ENCODE assay signal across 24 cellular contexts in genomic region chr16:79186196-79186595, GRCh38.
DNase-seq lines count a peak whose midpoint lies in the region; ATAC-seq and TF ChIP-seq lines count a peak whose summit lies in the region.
"Had no signal": no experiment of that assay in that cellular context is flagged by ENCODE, and none has a peak within 500 bp of the region (broad histone marks: within the 10 kb centered on the region; RNA-seq: fewer than 3 reads in every experiment).

No MANE protein-coding gene starts in this region.

- no peak overlapping the region for H3K27ac Mint-ChIP-seq in chondrocyte (ENCODE audit: unreplicated experiment)
- H3K27ac Mint-ChIP-seq: activated B cell treated with CpG ODN at 0.5 μM for 24 hours; activated naive CD4-positive, alpha-beta T cell treated with anti-CD3 and anti-CD28 coated beads, Interleukin-2, amount 50 U/mL, for 24 hours; neural progenitor cell had no signal

- H3K27ac ChIP-seq in right atrium auricular region (no peak overlapping the region), spleen (no peak overlapping the region)
- H3K27ac ChIP-seq: gastrocnemius medialis, GM23248, lower lobe of right lung, neural progenitor cell, suprapubic skin had no signal

- peaks cover 35% of the 10 kb centered on the region for H3K4me1 Mint-ChIP-seq in chondrocyte (ENCODE audit: low read depth)
- H3K4me1 Mint-ChIP-seq: activated naive CD4-positive, alpha-beta T cell treated with anti-CD3 and anti-CD28 coated beads, Interleukin-2, amount 50 U/mL, for 24 hours; central memory CD8-positive, alpha-beta T cell had no signal

- peaks cover 12% of the 10 kb centered on the region for H3K9me3 Mint-ChIP-seq in chondrocyte (ENCODE audit: low read depth)
- H3K9me3 Mint-ChIP-seq: activated B cell treated with CpG ODN at 0.5 μM for 24 hours; activated naive CD4-positive, alpha-beta T cell treated with anti-CD3 and anti-CD28 coated beads, Interleukin-2, amount 50 U/mL, for 24 hours; central memory CD8-positive, alpha-beta T cell had no signal

- H3K9me3 ChIP-seq in right atrium auricular region (no peaks in the 10 kb centered on the region), spleen (peaks cover 0 to 14% (median 0%) of the 10 kb centered on the region in 8 donors)
- H3K9me3 ChIP-seq: gastrocnemius medialis, lower lobe of right lung, suprapubic skin had no signal

- H3K36me3 Mint-ChIP-seq in chondrocyte (ENCODE audit: low read depth) = no peaks in the 10 kb centered on the region

- H3K27me3 ChIP-seq in right atrium auricular region (no peaks in the 10 kb centered on the region), spleen (replicated peaks in 1 of 7) (no peaks in the 10 kb centered on the region)
- H3K27me3 ChIP-seq: gastrocnemius medialis, neural progenitor cell, suprapubic skin had no signal

- no peaks in the 10 kb centered on the region for H3K27me3 Mint-ChIP-seq in chondrocyte (ENCODE audit: low read depth)
- H3K27me3 Mint-ChIP-seq: activated B cell treated with CpG ODN at 0.5 μM for 24 hours; activated naive CD4-positive, alpha-beta T cell treated with anti-CD3 and anti-CD28 coated beads, Interleukin-2, amount 50 U/mL, for 24 hours; central memory CD8-positive, alpha-beta T cell had no signal

- TF ChIP-seq CTCF in right atrium auricular region (IDR thresholded peaks at IDR 0.05) (no peak), fibroblast of villous mesenchyme (IDR thresholded peaks at IDR 0.05; ENCODE audit: insufficient read depth, low read depth, low read length) (no peak), spleen (IDR thresholded peaks at IDR 0.05 in 8 of 11, conservative IDR thresholded peaks at IDR 0.05 in 3 of 11) (no peak), chondrocyte (IDR thresholded peaks at IDR 0.05) (no peak)

- 44 to 70% (median 63%) methylated on average over 6 of the region's 6 CpGs for WGBS in spleen, 5 donors

- ATAC-seq in Right ventricle myocardium inferior (peak; percentile 62), left lobe of liver (peak; percentile 21), HG03457 (IDR thresholded peaks at IDR 0.05; ENCODE audit: unreplicated experiment) (no peak), sciatic nerve (no peak)
- ATAC-seq: gastrocnemius medialis, lower lobe of right lung had no signal

- H3K4me3 ChIP-seq in right atrium auricular region (no peak overlapping the region), fibroblast of villous mesenchyme (ENCODE audit: low read depth, low read length) (no peak overlapping the region), spleen (no peak overlapping the region)
- H3K4me3 ChIP-seq: gastrocnemius medialis, GM23248, lower lobe of right lung, neural progenitor cell, suprapubic skin had no signal

- no peaks in the 10 kb centered on the region for H3K36me3 ChIP-seq in right atrium auricular region
- H3K36me3 ChIP-seq in spleen = no peaks in the 10 kb centered on the region
- H3K36me3 ChIP-seq: gastrocnemius medialis, lower lobe of right lung, neural progenitor cell, suprapubic skin had no signal

- H3K4me1 ChIP-seq in right atrium auricular region = peaks cover 0 to 10% of the 10 kb centered on the region in 2 donors
- H3K4me1 ChIP-seq in spleen = peaks cover 0 to 5% (median 0%) of the 10 kb centered on the region in 6 donors
- H3K4me1 ChIP-seq: gastrocnemius medialis, lower lobe of right lung, neural progenitor cell, suprapubic skin had no signal

- DNase-seq in Right ventricle myocardium inferior (ENCODE audit: missing footprints) (no peak), right atrium auricular region (ENCODE audit: low spot score) (no peak), fibroblast of villous mesenchyme (ENCODE audit: low read depth) (peak; percentile 30), left lobe of liver (ENCODE audit: low spot score) (no peak), spleen (no peak), chondrocyte (ENCODE audit: low spot score) (no peak), sciatic nerve (ENCODE audit: low spot score) (no peak)
- DNase-seq: 8988T; activated B cell treated with CpG ODN at 0.5 μM for 24 hours; activated CD4-positive, alpha-beta T cell treated with anti-CD3 and anti-CD28 coated beads, Interleukin-2, amount 50 U/mL, for 48 hours; dermis blood vessel endothelial cell; gastrocnemius medialis; GM23248; IMR-90; lower lobe of right lung; NCI-H1048; SHP77 treated with DMSO at 0.1 percent for 48 hours; stimulated activated naive CD4-positive, alpha-beta T cell; SW 1271 had no signal

- H3K4me3 Mint-ChIP-seq in chondrocyte (ENCODE audit: unreplicated experiment) = no peak overlapping the region
- H3K4me3 Mint-ChIP-seq: activated B cell treated with CpG ODN at 0.5 μM for 24 hours; activated naive CD4-positive, alpha-beta T cell treated with anti-CD3 and anti-CD28 coated beads, Interleukin-2, amount 50 U/mL, for 24 hours; central memory CD8-positive, alpha-beta T cell; neural progenitor cell had no signal

- intact Hi-C loops in Right ventricle myocardium inferior (cut with DNase I) = no loop called here
- intact Hi-C loops in spleen (cut with DNase I; ENCODE audit: low total_unique reads) = no loop called here
- intact Hi-C loops in sciatic nerve (cut with DNase I) = no loop called here

- TF ChIP-seq POLR2A in spleen (IDR thresholded peaks at IDR 0.05) = no peak

Comparison
In these comparisons a context has a peak if more than half of its experiments do, and no peak if none do; other contexts are left out.
1. ATAC-seq: peak in Right ventricle myocardium inferior (single experiment) and left lobe of liver (single experiment); none in HG03457 (single experiment) and sciatic nerve (single experiment).